In genomic region chr15:66586155-66586976, GRCh38 we compare ENCODE assay signal across 15 cellular contexts. TPM values are rescaled to one million over a fixed set of nuclear protein-coding genes. Genes with fewer than 3 reads are reported as not detected.
"Had no signal": no experiment of that assay in that cellular context is flagged by ENCODE, and none has a peak within 500 bp of the region (broad histone marks: within the 10 kb centered on the region; RNA-seq: fewer than 3 reads in every experiment).

No MANE protein-coding gene starts in this region.

- H3K27ac ChIP-seq: body of pancreas, foreskin keratinocyte, lower lobe of right lung, parathyroid adenoma had no signal

- H3K4me3 ChIP-seq: body of pancreas, lower lobe of right lung had no signal

- H3K36me3 ChIP-seq: lower lobe of right lung had no signal

- H3K79me2 ChIP-seq: parathyroid adenoma had no signal

- H3K9me3 Mint-ChIP-seq: activated CD4-positive, alpha-beta T cell treated with anti-CD3 and anti-CD28 coated beads, Interleukin-2, amount 10 ng/mL, durations not matched to agents 7 days and 5 days; activated naive CD8-positive, alpha-beta T cell treated with anti-CD3 and anti-CD28 coated beads for 36 hours; activated T-helper 1 cell treated with anti-CD3 and anti-CD28 coated beads, Interleukin-12 subunit alpha, Interleukin-12 subunit beta, Interleukin-2, Interleukin-4 antibody, amounts not matched to agents 30 ng/mL and 10 ng/mL and 1 ng/mL, durations not matched to agents 14 hours and 24 hours and 36 hours; mesothelial cell of epicardium; stimulated activated effector memory CD8-positive, alpha-beta T cell treated with anti-CD3 and anti-CD28 coated beads, Interleukin-12 subunit alpha, Interleukin-12 subunit beta, amount 100 ng/mL, for 72 hours had no signal

- DNase-seq: activated CD4-positive, alpha-beta T cell treated with anti-CD3 and anti-CD28 coated beads, Interleukin-2, amount 10 ng/mL, durations not matched to agents 7 days and 5 days; activated naive CD8-positive, alpha-beta T cell treated with anti-CD3 and anti-CD28 coated beads for 36 hours; body of pancreas; caudate nucleus; effector CD4-positive, alpha-beta T cell; foreskin keratinocyte; lower lobe of right lung; stimulated activated CD4-positive, alpha-beta T cell treated with anti-CD3 and anti-CD28 coated beads, Interleukin-12 subunit alpha, Interleukin-12 subunit beta, amount 100 ng/mL, for 4 hours had no signal

- FAIRE-seq: colon, urothelium cell line had no signal

- H3K9ac ChIP-seq: parathyroid adenoma had no signal

- H3K36me3 Mint-ChIP-seq: activated naive CD8-positive, alpha-beta T cell treated with anti-CD3 and anti-CD28 coated beads for 36 hours; mesothelial cell of epicardium; stimulated activated effector memory CD8-positive, alpha-beta T cell treated with anti-CD3 and anti-CD28 coated beads, Interleukin-12 subunit alpha, Interleukin-12 subunit beta, amount 100 ng/mL, for 72 hours had no signal

- ATAC-seq: body of pancreas; foreskin keratinocyte; lower lobe of right lung; stimulated activated effector memory CD8-positive, alpha-beta T cell treated with anti-CD3 and anti-CD28 coated beads, Interleukin-12 subunit alpha, Interleukin-12 subunit beta, amount 100 ng/mL, for 72 hours had no signal

- H2AFZ ChIP-seq: parathyroid adenoma had no signal

- H3K4me1 ChIP-seq: body of pancreas, foreskin keratinocyte, parathyroid adenoma had no signal

- H3K4me1 Mint-ChIP-seq: activated CD4-positive, alpha-beta T cell treated with anti-CD3 and anti-CD28 coated beads, Interleukin-2, amount 10 ng/mL, durations not matched to agents 7 days and 5 days; activated naive CD8-positive, alpha-beta T cell treated with anti-CD3 and anti-CD28 coated beads for 36 hours; mesothelial cell of epicardium; stimulated activated effector memory CD8-positive, alpha-beta T cell treated with anti-CD3 and anti-CD28 coated beads, Interleukin-12 subunit alpha, Interleukin-12 subunit beta, amount 100 ng/mL, for 72 hours had no signal

- H3K27ac Mint-ChIP-seq: activated CD4-positive, alpha-beta T cell treated with anti-CD3 and anti-CD28 coated beads, Interleukin-2, amount 10 ng/mL, durations not matched to agents 7 days and 5 days; activated naive CD8-positive, alpha-beta T cell treated with anti-CD3 and anti-CD28 coated beads for 36 hours; activated T-helper 1 cell treated with anti-CD3 and anti-CD28 coated beads, Interleukin-12 subunit alpha, Interleukin-12 subunit beta, Interleukin-2, Interleukin-4 antibody, amounts not matched to agents 30 ng/mL and 10 ng/mL and 1 ng/mL, durations not matched to agents 14 hours and 24 hours and 36 hours; mesothelial cell of epicardium; stimulated activated effector memory CD8-positive, alpha-beta T cell treated with anti-CD3 and anti-CD28 coated beads, Interleukin-12 subunit alpha, Interleukin-12 subunit beta, amount 100 ng/mL, for 72 hours had no signal

- H3K4me3 Mint-ChIP-seq: activated CD4-positive, alpha-beta T cell treated with anti-CD3 and anti-CD28 coated beads, Interleukin-2, amount 10 ng/mL, durations not matched to agents 7 days and 5 days; activated naive CD8-positive, alpha-beta T cell treated with anti-CD3 and anti-CD28 coated beads for 36 hours; activated T-helper 1 cell treated with anti-CD3 and anti-CD28 coated beads, Interleukin-12 subunit alpha, Interleukin-12 subunit beta, Interleukin-2, Interleukin-4 antibody, amounts not matched to agents 30 ng/mL and 10 ng/mL and 1 ng/mL, durations not matched to agents 14 hours and 24 hours and 36 hours; mesothelial cell of epicardium; stimulated activated effector memory CD8-positive, alpha-beta T cell treated with anti-CD3 and anti-CD28 coated beads, Interleukin-12 subunit alpha, Interleukin-12 subunit beta, amount 100 ng/mL, for 72 hours had no signal

- H3K9me3 ChIP-seq: body of pancreas, lower lobe of right lung had no signal

- H3K27me3 ChIP-seq: body of pancreas had no signal

RNA-seq across cellular contexts. Expression of gene LCTL, which starts 20.6 kb away (rescaled TPM):
- total RNA-seq: activated CD4-positive, alpha-beta T cell treated with anti-CD3 and anti-CD28 coated beads, Interleukin-2, amount 10 ng/mL, durations not matched to agents 7 days and 5 days; activated naive CD8-positive, alpha-beta T cell treated with anti-CD3 and anti-CD28 coated beads for 36 hours; activated T-helper 1 cell treated with anti-CD3 and anti-CD28 coated beads, Interleukin-12 subunit alpha, Interleukin-12 subunit beta, Interleukin-2, Interleukin-4 antibody, amounts not matched to agents 30 ng/mL and 10 ng/mL and 1 ng/mL, durations not matched to agents 14 hours and 24 hours and 36 hours; body of pancreas; lower lobe of right lung had no signal
- polyA plus RNA-seq: neural cell had no signal
